11 cellular contexts compared by ENCODE assay signal in genomic region chr9:97906236-97906831, GRCh38. TPM values are rescaled to one million over a fixed set of nuclear protein-coding genes. Genes with fewer than 3 reads are reported as not detected.
DNase-seq lines count a peak whose midpoint lies in the region; TF ChIP-seq lines count a peak whose summit lies in the region.
"Had no signal": no experiment of that assay in that cellular context is flagged by ENCODE, and none has a peak within 500 bp of the region (broad histone marks: within the 10 kb centered on the region; RNA-seq: fewer than 3 reads in every experiment).

No MANE protein-coding gene starts in this region.

- H3K27ac Mint-ChIP-seq in immature natural killer cell (peak overlapping the region; percentile 93 to 100 (median 96)), type B pancreatic cell (peak overlapping the region; percentile 14)
- H3K27ac Mint-ChIP-seq: neural progenitor cell had no signal

- H4K20me1 ChIP-seq in OCI-LY7 (ENCODE audit: insufficient read depth, low read length), result no peaks in the 10 kb centered on the region

- H2AFZ ChIP-seq in OCI-LY7 (ENCODE audit: low read length), result no peak overlapping the region
- H2AFZ ChIP-seq: neural progenitor cell had no signal

- H3K36me3 Mint-ChIP-seq in immature natural killer cell, result peaks cover 11 to 26% (median 16%) of the 10 kb centered on the region in 3 donors
- H3K36me3 Mint-ChIP-seq in type B pancreatic cell, result peaks cover 33% of the 10 kb centered on the region

- DNase-seq in activated effector memory CD4-positive, alpha-beta T cell treated with anti-CD3 and anti-CD28 coated beads, Interleukin-2, amount 50 U/mL, for 16 hours, result peak; percentile 83
- no peak for DNase-seq in activated effector memory CD4-positive, alpha-beta T cell treated with Interleukin-2 at 50 U/mL for 16 hours
- DNase-seq in activated T-helper 1 cell treated with Interleukin-2 at 50 U/mL for 16 hours (ENCODE audit: low read depth) (peak; percentile 32), immature natural killer cell (peak; percentile 31 to 37 (median 34)), type B pancreatic cell (ENCODE audit: extremely low spot score, unreplicated experiment) (no peak), erythroblast (lab: John Stamatoyannopoulos, UW) (no peak), GM19238 (ENCODE audit: insufficient read length, low spot score) (no peak), OCI-LY7 (ENCODE audit: low spot score) (no peak)

- no peak overlapping the region for H3K4me2 ChIP-seq in OCI-LY7 (ENCODE audit: low read length)
- H3K4me2 ChIP-seq: neural progenitor cell had no signal

- H3K4me1 Mint-ChIP-seq in immature natural killer cell, result peaks cover 60 to 76% of the 10 kb centered on the region in 2 donors
- H3K4me1 Mint-ChIP-seq in type B pancreatic cell (ENCODE audit: unreplicated experiment), result peaks cover 5% of the 10 kb centered on the region
- H3K4me1 Mint-ChIP-seq: neural progenitor cell had no signal

- H3K4me3 Mint-ChIP-seq in immature natural killer cell, result peak overlapping the region; percentile 72 to 94 (median 87)
- no peak overlapping the region for H3K4me3 Mint-ChIP-seq in type B pancreatic cell
- H3K4me3 Mint-ChIP-seq: neural progenitor cell had no signal

- H3K27me3 Mint-ChIP-seq in immature natural killer cell (ENCODE audit: low read depth in 3 of 3) (peaks cover 0 to 4% (median 0%) of the 10 kb centered on the region in 3 donors), type B pancreatic cell (no peaks in the 10 kb centered on the region)

- intact Hi-C loops in OCI-LY7 (cut with micrococcal nuclease; ENCODE audit: unreplicated experiment), result no loop called here

- H3K4me3 ChIP-seq in OCI-LY7 (ENCODE audit: low read depth, low read length, poor library complexity, severe bottlenecking), result no peak overlapping the region
- H3K4me3 ChIP-seq: neural progenitor cell had no signal

- H3K9me2 ChIP-seq in OCI-LY7 (ENCODE audit: insufficient read depth, low read length), result no peaks in the 10 kb centered on the region

- H3K79me2 ChIP-seq in OCI-LY7 (ENCODE audit: insufficient read depth, low read depth, low read length), result 0 out of 2 replicates have a peak, but pooled peaks cover 4% of the 10 kb centered on the region

- POLR2A ChIA-PET in OCI-LY7 (lab: Charles Lee), result no interaction called here

- H3K4me1 ChIP-seq in OCI-LY7 (ENCODE audit: insufficient read depth, low read length, poor library complexity, severe bottlenecking), result peaks cover 8% of the 10 kb centered on the region
- H3K4me1 ChIP-seq: neural progenitor cell had no signal

- no peak for TF ChIP-seq POLR2A in erythroblast (IDR thresholded peaks at IDR 0.05; ENCODE audit: low read length)

- no peaks in the 10 kb centered on the region for H3K9me3 ChIP-seq in OCI-LY7 (ENCODE audit: low read length)

- H3K36me3 ChIP-seq in OCI-LY7 (ENCODE audit: insufficient read depth, low read length), result peaks cover 72% of the 10 kb centered on the region
- H3K36me3 ChIP-seq: neural progenitor cell had no signal

- BruUV-seq in OCI-LY7 (replicated peaks; lab: Mats Ljungman, UMichigan), result no TSS peak

- CTCF ChIA-PET in OCI-LY7 (lab: Charles Lee; ENCODE audit: unreplicated experiment), result no interaction called here

- H3K27ac ChIP-seq in OCI-LY7 (ENCODE audit: low read depth, low read length, poor library complexity, severe bottlenecking), result no peak overlapping the region
- H3K27ac ChIP-seq: neural progenitor cell had no signal

- TF ChIP-seq CTCF in type B pancreatic cell (conservative IDR thresholded peaks at IDR 0.05) (no peak), OCI-LY7 (conservative IDR thresholded peaks at IDR 0.05; ENCODE audit: low read length) (no peak)

- H3K9me3 Mint-ChIP-seq in immature natural killer cell, result no peaks in the 10 kb centered on the region
- no peaks in the 10 kb centered on the region for H3K9me3 Mint-ChIP-seq in type B pancreatic cell
- H3K9me3 Mint-ChIP-seq: neural progenitor cell had no signal

RNA-seq across cellular contexts. Expression of gene TRMO, which starts 16.0 kb away (rescaled TPM):
- 10 to 100 TPM in 1 of 3 donors, 1 to 10 TPM in 2; 5.9 to 11.4 (median 7.9) TPM for polyA plus RNA-seq in immature natural killer cell
- 11.3 and 13.9 TPM in 2 replicates for total RNA-seq in type B pancreatic cell (ENCODE audit: low replicate concordance)
- 17.6 and 34.7 TPM in 2 replicates for total RNA-seq in OCI-LY7 (2014; rRNA removed; shearing (Covaris generic))
- total RNA-seq in OCI-LY7 (2022), result 9.3 and 10.9 TPM in 2 replicates

RNA-seq across cellular contexts. Expression of gene HEMGN, which starts 31.6 kb away (rescaled TPM):
- polyA plus RNA-seq in immature natural killer cell, result 1 to 10 TPM in 1 of 3 donors, under 1 TPM in 2; 0.77 to 1.8 (median 0.97) TPM
- total RNA-seq in type B pancreatic cell (ENCODE audit: low replicate concordance) (not detected in 2 replicates), OCI-LY7 (2022) (3.3 and 3.8 TPM in 2 replicates)
- total RNA-seq in OCI-LY7 (2014; rRNA removed; shearing (Covaris generic)), result 4.3 and 5.4 TPM in 2 replicates

RNA-seq across cellular contexts. Expression of gene FOXE1, which starts 53.3 kb away (rescaled TPM):
- polyA plus RNA-seq in immature natural killer cell, result not detected
- 2.4 and 4.2 TPM in 2 replicates for total RNA-seq in type B pancreatic cell (ENCODE audit: low replicate concordance)
- not detected in 2 replicates for total RNA-seq in OCI-LY7 (2014; rRNA removed; shearing (Covaris generic))
- not detected in 2 replicates for total RNA-seq in OCI-LY7 (2022)
- total RNA-seq: T-helper 1 cell treated with Interleukin-12 subunit alpha and Interleukin-12 subunit beta and Interleukin-4 antibody, amounts not matched to agents 30 ng/mL and 1 ng/mL, for 36 hours; temporal lobe had no signal

Comparison
In these comparisons a context has a peak if more than half of its experiments do, and no peak if none do; other contexts are left out.
1. DNase-seq: peak in activated effector memory CD4-positive, alpha-beta T cell treated with anti-CD3 and anti-CD28 coated beads, Interleukin-2, amount 50 U/mL, for 16 hours (single experiment), activated T-helper 1 cell treated with Interleukin-2 at 50 U/mL for 16 hours (single experiment) and immature natural killer cell (3 of 3); none in activated effector memory CD4-positive, alpha-beta T cell treated with Interleukin-2 at 50 U/mL for 16 hours (single experiment), type B pancreatic cell (single experiment), erythroblast (0 of 2), GM19238 (single experiment) and OCI-LY7 (single experiment).